28 cellular contexts compared by ENCODE assay signal in the genomic region with DNA sequence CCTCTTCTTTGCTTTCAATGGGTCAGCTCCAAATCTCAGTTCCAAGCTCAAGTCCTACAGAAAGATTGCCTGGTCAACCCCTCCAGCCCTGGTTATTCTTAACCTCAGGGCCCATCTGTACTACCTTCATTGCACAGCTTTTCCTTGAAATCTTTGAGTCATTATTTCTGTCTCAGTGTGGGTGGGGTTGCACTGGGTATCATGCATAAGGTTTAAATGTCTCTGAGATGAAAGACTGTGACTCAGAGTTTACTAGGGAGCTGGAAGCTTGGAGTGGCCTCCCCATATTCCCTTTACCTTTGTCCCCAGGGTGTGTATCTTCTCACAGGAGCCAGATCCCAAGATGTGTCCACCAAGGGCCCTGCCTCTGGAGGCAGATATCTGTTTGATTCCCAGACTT. TPM values are rescaled to one million over a fixed set of nuclear protein-coding genes. Genes with fewer than 3 reads are reported as not detected.
DNase-seq lines count a peak whose midpoint lies in the region; ATAC-seq and TF ChIP-seq lines count a peak whose summit lies in the region.
"Had no signal": no experiment of that assay in that cellular context is flagged by ENCODE, and none has a peak within 500 bp of the region (broad histone marks: within the 10 kb centered on the region; RNA-seq: fewer than 3 reads in every experiment).

No MANE protein-coding gene starts in this region.

- H3K4me1 Mint-ChIP-seq in activated naive CD8-positive, alpha-beta T cell treated with anti-CD3 and anti-CD28 coated beads, Interleukin-2, amount 50 U/mL, for 24 hours = peaks cover 12% of the 10 kb centered on the region
- peaks cover 2% of the 10 kb centered on the region for H3K4me1 Mint-ChIP-seq in activated naive CD8-positive, alpha-beta T cell treated with anti-CD3 and anti-CD28 coated beads for 36 hours
- no peaks in the 10 kb centered on the region for H3K4me1 Mint-ChIP-seq in stimulated activated naive CD8-positive, alpha-beta T cell treated with anti-CD3 and anti-CD28 coated beads, Interleukin-15, amount 100 ng/mL, for 72 hours
- H3K4me1 Mint-ChIP-seq: CD4-positive, CD25-positive, alpha-beta regulatory T cell had no signal

- no peak for TF ChIP-seq CTCF in PC-3 (conservative IDR thresholded peaks at IDR 0.05; ENCODE audit: low read depth, low read length)

- H3K27me3 Mint-ChIP-seq in activated naive CD8-positive, alpha-beta T cell treated with anti-CD3 and anti-CD28 coated beads, Interleukin-2, amount 50 U/mL, for 24 hours = peaks cover 5% of the 10 kb centered on the region
- no peaks in the 10 kb centered on the region for H3K27me3 Mint-ChIP-seq in activated naive CD8-positive, alpha-beta T cell treated with anti-CD3 and anti-CD28 coated beads for 36 hours
- no peaks in the 10 kb centered on the region for H3K27me3 Mint-ChIP-seq in stimulated activated naive CD8-positive, alpha-beta T cell treated with anti-CD3 and anti-CD28 coated beads, Interleukin-15, amount 100 ng/mL, for 72 hours

- CTCF ChIA-PET in PC-3 (lab: Charles Lee) = no interaction called here

- no peaks in the 10 kb centered on the region for H3K4me1 ChIP-seq in PC-3 (ENCODE audit: insufficient read depth, low read length)

- H3K9me3 ChIP-seq in PC-3 (ENCODE audit: low read length) = no peaks in the 10 kb centered on the region
- H3K9me3 ChIP-seq: esophagus muscularis mucosa, SJCRH30, spleen had no signal

- H3K27ac ChIP-seq in PC-3 (ENCODE audit: low read length) = no peak overlapping the region
- H3K27ac ChIP-seq: SJCRH30, spleen had no signal

- H3K4me3 Mint-ChIP-seq in activated naive CD8-positive, alpha-beta T cell treated with anti-CD3 and anti-CD28 coated beads, Interleukin-2, amount 50 U/mL, for 24 hours = no peak overlapping the region
- no peak overlapping the region for H3K4me3 Mint-ChIP-seq in activated naive CD8-positive, alpha-beta T cell treated with anti-CD3 and anti-CD28 coated beads for 36 hours
- H3K4me3 Mint-ChIP-seq in stimulated activated naive CD8-positive, alpha-beta T cell treated with anti-CD3 and anti-CD28 coated beads, Interleukin-15, amount 100 ng/mL, for 72 hours = no peak overlapping the region
- H3K4me3 Mint-ChIP-seq: CD4-positive, CD25-positive, alpha-beta regulatory T cell; T-helper 1 cell treated with Interleukin-12 subunit alpha and Interleukin-12 subunit beta and Interleukin-4 antibody, amounts not matched to agents 30 μg/mL and 1 μg/mL, for 36 hours had no signal

- no peaks in the 10 kb centered on the region for H3K9me2 ChIP-seq in PC-3 (replicated peaks; ENCODE audit: low read length)

- BruUV-seq in PC-3 (replicated peaks; lab: Mats Ljungman, UMichigan) = no TSS peak

- POLR2A ChIA-PET in PC-3 (lab: Charles Lee; ENCODE audit: unreplicated experiment) = no interaction called here

- no peaks in the 10 kb centered on the region for H4K20me1 ChIP-seq in PC-3 (ENCODE audit: low read length)

- no peak overlapping the region for H3K9ac ChIP-seq in PC-3 (ENCODE audit: low read length)

- intact Hi-C loops in PC-3 (cut with micrococcal nuclease) = no loop called here

- H3K27ac Mint-ChIP-seq in activated naive CD8-positive, alpha-beta T cell treated with anti-CD3 and anti-CD28 coated beads, Interleukin-2, amount 50 U/mL, for 24 hours = no peak overlapping the region
- H3K27ac Mint-ChIP-seq in activated naive CD8-positive, alpha-beta T cell treated with anti-CD3 and anti-CD28 coated beads for 36 hours = no peak overlapping the region
- H3K27ac Mint-ChIP-seq in stimulated activated naive CD8-positive, alpha-beta T cell treated with anti-CD3 and anti-CD28 coated beads, Interleukin-15, amount 100 ng/mL, for 72 hours = no peak overlapping the region
- H3K27ac Mint-ChIP-seq: CD4-positive, CD25-positive, alpha-beta regulatory T cell; T-helper 1 cell treated with Interleukin-12 subunit alpha and Interleukin-12 subunit beta and Interleukin-4 antibody, amounts not matched to agents 30 μg/mL and 1 μg/mL, for 36 hours had no signal

- no peak overlapping the region for H3K4me2 ChIP-seq in PC-3 (ENCODE audit: low read length)

- peak; percentile 94 for ATAC-seq in activated naive CD8-positive, alpha-beta T cell treated with anti-CD3 and anti-CD28 coated beads, Interleukin-2, amount 50 U/mL, for 24 hours
- ATAC-seq in PC-3 (no peak), HG03354 (IDR thresholded peaks at IDR 0.05; ENCODE audit: poor library complexity, severe bottlenecking, unreplicated experiment) (no peak)
- ATAC-seq in stimulated activated naive CD8-positive, alpha-beta T cell treated with anti-CD3 and anti-CD28 coated beads, Interleukin-15, amount 100 ng/mL, for 72 hours = peak; percentile 41
- ATAC-seq: Panc1 had no signal

- H3K79me2 ChIP-seq in PC-3 (ENCODE audit: low read length) = no peaks in the 10 kb centered on the region

- no peak for DNase-seq in activated naive CD8-positive, alpha-beta T cell treated with anti-CD3 and anti-CD28 coated beads, Interleukin-2, amount 50 U/mL, for 24 hours
- no peak for DNase-seq in activated naive CD8-positive, alpha-beta T cell treated with anti-CD3 and anti-CD28 coated beads for 36 hours
- DNase-seq in PC-3 = peak; percentile 16
- DNase-seq in iris pigment epithelial cell (ENCODE audit: low read depth) = peak; percentile 50
- no peak for DNase-seq in stimulated activated naive CD8-positive, alpha-beta T cell treated with anti-CD3 and anti-CD28 coated beads, Interleukin-15, amount 100 ng/mL, for 72 hours
- no peak for DNase-seq in GF-D8 (lab: John Stamatoyannopoulos, UW)
- DNase-seq in COLO829 (ENCODE audit: low spot score) = no peak
- DNase-seq: ACHN; activated CD4-positive, alpha-beta T cell treated with anti-CD3 and anti-CD28 coated beads, Interleukin-2, amount 50 U/mL, for 4 hours; activated naive CD4-positive, alpha-beta T cell treated with Interleukin-2 at 50 U/mL for 16 hours; CD4-positive, CD25-positive, alpha-beta regulatory T cell; DMS153; effector CD4-positive, alpha-beta T cell; glutamatergic neuron; KBM-7; NCI-H1048; NCI-H1930; SJCRH30; spleen had no signal

- H3F3A ChIP-seq in PC-3 (ENCODE audit: low read length, unreplicated experiment) = no peaks in the 10 kb centered on the region

- H2AFZ ChIP-seq in PC-3 (ENCODE audit: low read length) = no peak overlapping the region

- H3K4me3 ChIP-seq in PC-3 (ENCODE audit: low read length) = no peak overlapping the region
- H3K4me3 ChIP-seq: esophagus muscularis mucosa, SJCRH30, spleen had no signal

- peaks cover 51% of the 10 kb centered on the region for H3K27me3 ChIP-seq in PC-3 (ENCODE audit: low read length)
- H3K27me3 ChIP-seq: esophagus muscularis mucosa, SJCRH30, spleen had no signal

- no peaks in the 10 kb centered on the region for H3K36me3 ChIP-seq in PC-3 (ENCODE audit: low read depth, low read length)
- H3K36me3 ChIP-seq: esophagus muscularis mucosa, SJCRH30, spleen had no signal

- no peaks in the 10 kb centered on the region for H3K9me3 Mint-ChIP-seq in activated naive CD8-positive, alpha-beta T cell treated with anti-CD3 and anti-CD28 coated beads, Interleukin-2, amount 50 U/mL, for 24 hours
- H3K9me3 Mint-ChIP-seq in activated naive CD8-positive, alpha-beta T cell treated with anti-CD3 and anti-CD28 coated beads for 36 hours = no peaks in the 10 kb centered on the region
- H3K9me3 Mint-ChIP-seq in stimulated activated naive CD8-positive, alpha-beta T cell treated with anti-CD3 and anti-CD28 coated beads, Interleukin-15, amount 100 ng/mL, for 72 hours = no peaks in the 10 kb centered on the region
- H3K9me3 Mint-ChIP-seq: T-helper 1 cell treated with Interleukin-12 subunit alpha and Interleukin-12 subunit beta and Interleukin-4 antibody, amounts not matched to agents 30 μg/mL and 1 μg/mL, for 36 hours had no signal

- H3K36me3 Mint-ChIP-seq in activated naive CD8-positive, alpha-beta T cell treated with anti-CD3 and anti-CD28 coated beads, Interleukin-2, amount 50 U/mL, for 24 hours (ENCODE audit: low read depth) = no peaks in the 10 kb centered on the region
- no peaks in the 10 kb centered on the region for H3K36me3 Mint-ChIP-seq in activated naive CD8-positive, alpha-beta T cell treated with anti-CD3 and anti-CD28 coated beads for 36 hours
- H3K36me3 Mint-ChIP-seq: CD4-positive, CD25-positive, alpha-beta regulatory T cell had no signal

RNA-seq across cellular contexts. Expression of gene OR6V1, which starts 3.3 kb away (rescaled TPM):
- total RNA-seq in activated naive CD8-positive, alpha-beta T cell treated with anti-CD3 and anti-CD28 coated beads for 36 hours = not detected
- total RNA-seq in PC-3 (2014; rRNA removed) = not detected in 2 replicates
- total RNA-seq: astrocyte; CD4-positive, CD25-positive, alpha-beta regulatory T cell; cerebellum; esophagus muscularis mucosa; liver; mucosa of gallbladder; pulmonary artery endothelial cell; SJCRH30; spleen had no signal

RNA-seq across cellular contexts. Expression of gene OR9A2, which starts 21.9 kb away (rescaled TPM):
- total RNA-seq in activated naive CD8-positive, alpha-beta T cell treated with anti-CD3 and anti-CD28 coated beads for 36 hours = not detected
- total RNA-seq in PC-3 (2014; rRNA removed) = not detected in 2 replicates
- total RNA-seq: astrocyte; CD4-positive, CD25-positive, alpha-beta regulatory T cell; esophagus muscularis mucosa; mucosa of gallbladder; pulmonary artery endothelial cell; SJCRH30 had no signal

Comparison
In these comparisons a context has a peak if more than half of its experiments do, and no peak if none do; other contexts are left out.
1. ATAC-seq: peak in activated naive CD8-positive, alpha-beta T cell treated with anti-CD3 and anti-CD28 coated beads, Interleukin-2, amount 50 U/mL, for 24 hours (single experiment) and stimulated activated naive CD8-positive, alpha-beta T cell treated with anti-CD3 and anti-CD28 coated beads, Interleukin-15, amount 100 ng/mL, for 72 hours (single experiment); none in PC-3 (single experiment) and HG03354 (single experiment).
2. DNase-seq: peak in PC-3 (single experiment) and iris pigment epithelial cell (single experiment); none in activated naive CD8-positive, alpha-beta T cell treated with anti-CD3 and anti-CD28 coated beads, Interleukin-2, amount 50 U/mL, for 24 hours (single experiment), activated naive CD8-positive, alpha-beta T cell treated with anti-CD3 and anti-CD28 coated beads for 36 hours (single experiment), stimulated activated naive CD8-positive, alpha-beta T cell treated with anti-CD3 and anti-CD28 coated beads, Interleukin-15, amount 100 ng/mL, for 72 hours (0 of 2), GF-D8 (single experiment) and COLO829 (single experiment).